Comparison of ENCODE assay signal across 33 cellular contexts in the genomic region with DNA sequence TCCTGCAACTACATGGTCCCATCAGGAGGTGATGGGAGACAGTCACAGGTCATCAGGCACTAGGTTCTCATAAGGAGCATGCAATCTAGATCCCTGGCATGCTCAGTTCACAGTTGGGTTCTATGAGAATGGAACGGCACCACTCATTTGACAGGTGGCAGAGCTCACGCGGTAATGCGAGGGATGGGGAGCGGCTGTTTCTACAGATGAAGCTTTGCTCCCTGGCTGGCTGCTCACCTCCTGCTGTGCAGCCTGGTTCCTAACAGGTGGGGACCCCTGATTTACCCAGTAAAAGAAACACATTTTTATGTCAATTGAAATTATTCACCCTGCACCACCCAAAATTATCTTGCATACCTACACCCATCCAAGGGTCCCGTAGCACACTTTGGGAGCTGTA. TPM values are rescaled to one million over a fixed set of nuclear protein-coding genes. Genes with fewer than 3 reads are reported as not detected.
"Had no signal": no experiment of that assay in that cellular context is flagged by ENCODE, and none has a peak within 500 bp of the region (broad histone marks: within the 10 kb centered on the region; RNA-seq: fewer than 3 reads in every experiment).

No MANE protein-coding gene starts in this region.

- H3K27me3 ChIP-seq: ascending aorta, breast epithelium, cardiac muscle cell, dorsolateral prefrontal cortex, esophagus muscularis mucosa, foreskin keratinocyte, gastrocnemius medialis, heart right ventricle had no signal

- H3K27ac ChIP-seq: ascending aorta, breast epithelium, cardiac muscle cell, coronary artery, dorsolateral prefrontal cortex, esophagus muscularis mucosa, foreskin keratinocyte, gastrocnemius medialis, heart right ventricle, WERI-Rb-1 had no signal

- H3K36me3 ChIP-seq: ascending aorta, breast epithelium, cardiac muscle cell, esophagus muscularis mucosa, gastrocnemius medialis, heart right ventricle, WERI-Rb-1 had no signal

- H3K4me1 ChIP-seq: ascending aorta, breast epithelium, esophagus muscularis mucosa, foreskin keratinocyte, gastrocnemius medialis, heart right ventricle had no signal

- DNase-seq: activated B cell treated with CpG ODN at 0.5 μM for 24 hours; activated CD4-positive, alpha-beta T cell treated with anti-CD3 and anti-CD28 coated beads for 48 hours; activated CD4-positive, alpha-beta T cell treated with anti-CD3 and anti-CD28 coated beads, Interleukin-2, amount 50 U/mL, for 1 hour; activated CD4-positive, alpha-beta T cell treated with anti-CD3 and anti-CD28 coated beads, Interleukin-2, amount 50 U/mL, for 48 hours; activated CD8-positive, alpha-beta memory T cell treated with anti-CD3 and anti-CD28 coated beads, Interleukin-2, amount 10 ng/mL, durations not matched to agents 7 days and 5 days; activated CD8-positive, alpha-beta memory T cell treated with anti-CD3 and anti-CD28 coated beads, Interleukin-2, amount 50 U/mL, for 4 hours; activated CD8-positive, alpha-beta T cell treated with anti-CD3 and anti-CD28 coated beads, Interleukin-2, amount 10 ng/mL, durations not matched to agents 7 days and 5 days; activated gamma-delta T cell; activated naive CD4-positive, alpha-beta T cell; activated naive CD4-positive, alpha-beta T cell treated with anti-CD3 and anti-CD28 coated beads, Interleukin-2, amount 10 ng/mL, durations not matched to agents 7 days and 5 days; activated naive CD8-positive, alpha-beta T cell treated with anti-CD3 and anti-CD28 coated beads, Interleukin-2, amount 10 ng/mL, durations not matched to agents 7 days and 5 days; activated T-cell treated with anti-CD3 and anti-CD28 coated beads, Interleukin-2, amount 50 U/mL, for 1 hour; activated T-cell treated with anti-CD3 and anti-CD28 coated beads, Interleukin-2, amount 50 U/mL, for 48 hours; central memory CD4-positive, alpha-beta T cell; cerebellar nuclear complex; dorsolateral prefrontal cortex; effector memory CD4-positive, alpha-beta T cell; erythroblast; foreskin keratinocyte; gastrocnemius medialis; heart right ventricle; T-helper 1 cell; T-helper 17 cell; T1000; WERI-Rb-1 had no signal

- ATAC-seq: activated CD4-positive, CD25-positive, alpha-beta regulatory T cell treated with anti-CD3 and anti-CD28 coated beads, Interleukin-2, amount 50 U/mL, for 24 hours; activated CD8-positive, alpha-beta memory T cell treated with anti-CD3 and anti-CD28 coated beads, Interleukin-2, amount 10 ng/mL, durations not matched to agents 7 days and 5 days; activated CD8-positive, alpha-beta T cell treated with anti-CD3 and anti-CD28 coated beads, Interleukin-2, amount 10 ng/mL, durations not matched to agents 7 days and 5 days; activated naive CD4-positive, alpha-beta T cell treated with anti-CD3 and anti-CD28 coated beads, Interleukin-2, amount 50 U/mL, for 72 hours; foreskin keratinocyte; gastrocnemius medialis; heart right ventricle; T-helper 17 cell had no signal

- H3K4me3 ChIP-seq: ascending aorta, breast epithelium, cardiac muscle cell, coronary artery, dorsolateral prefrontal cortex, esophagus muscularis mucosa, gastrocnemius medialis, heart right ventricle had no signal

- H3K9me3 ChIP-seq: ascending aorta, breast epithelium, esophagus muscularis mucosa, gastrocnemius medialis, heart right ventricle had no signal

RNA-seq across cellular contexts. Expression of a gene that starts 55.5 kb away (rescaled TPM):
- total RNA-seq: activated B cell treated with CpG ODN at 0.5 μM for 24 hours; activated CD8-positive, alpha-beta memory T cell treated with anti-CD3 and anti-CD28 coated beads, Interleukin-2, amount 10 ng/mL, durations not matched to agents 7 days and 5 days; activated CD8-positive, alpha-beta T cell treated with anti-CD3 and anti-CD28 coated beads, Interleukin-2, amount 10 ng/mL, durations not matched to agents 7 days and 5 days; activated naive CD4-positive, alpha-beta T cell treated with anti-CD3 and anti-CD28 coated beads, Interleukin-2, amount 50 U/mL, for 72 hours; ascending aorta; breast epithelium; cardiac muscle cell; esophagus muscularis mucosa; foreskin keratinocyte; gastrocnemius medialis; glomerular endothelial cell; heart right ventricle; T-helper 17 cell had no signal
- polyA plus RNA-seq: cardiac muscle cell, foreskin keratinocyte, heart right ventricle had no signal
